9 cellular contexts compared by ENCODE assay signal in genomic region chr2:7692657-7693161, GRCh38.
A peak's percentile ranks its signal among the peaks of the same experiment; 100 is the strongest.
DNase-seq lines count a peak whose midpoint lies in the region; ATAC-seq and TF ChIP-seq lines count a peak whose summit lies in the region.
"Had no signal": no experiment of that assay in that cellular context is flagged by ENCODE, and none has a peak within 500 bp of the region (broad histone marks: within the 10 kb centered on the region; RNA-seq: fewer than 3 reads in every experiment).

No MANE protein-coding gene starts in this region.

- no peak overlapping the region for H3K4me3 Mint-ChIP-seq in T-cell
- H3K4me3 Mint-ChIP-seq in stimulated activated memory B cell treated with anti-CD40 and anti-IgM and Interleukin-4, amounts not matched to agents 10 μg/mL and 1 μg/mL and 100 μg/mL, for 72 hours, result no peak overlapping the region

- intact Hi-C loops in sciatic nerve (cut with DNase I), result no loop called here

- no peak for TF ChIP-seq CTCF in choroid plexus epithelial cell (conservative IDR thresholded peaks at IDR 0.05; ENCODE audit: low read depth, low read length)

- H3K9me3 Mint-ChIP-seq in T-cell, result no peaks in the 10 kb centered on the region
- H3K9me3 Mint-ChIP-seq in stimulated activated memory B cell treated with anti-CD40 and anti-IgM and Interleukin-4, amounts not matched to agents 10 μg/mL and 1 μg/mL and 100 μg/mL, for 72 hours, result no peaks in the 10 kb centered on the region

- CTCF ChIA-PET in T-cell (lab: Charles Lee), result no interaction called here

- H3K27me3 Mint-ChIP-seq in T-cell, result no peaks in the 10 kb centered on the region
- H3K27me3 Mint-ChIP-seq in stimulated activated memory B cell treated with anti-CD40 and anti-IgM and Interleukin-4, amounts not matched to agents 10 μg/mL and 1 μg/mL and 100 μg/mL, for 72 hours, result peaks cover 11% of the 10 kb centered on the region

- peak in 2 of 3 experiments; percentile 42 to 57 for DNase-seq in NCI-H1417 (lab: John Stamatoyannopoulos, UW)
- DNase-seq in NCI-H1417 treated with DMSO at 0.1 percent for 48 hours (lab: John Stamatoyannopoulos, UW), result no peak
- peak; percentile 24 for DNase-seq in NCI-H2171 (lab: John Stamatoyannopoulos, UW)
- peak; percentile 39 for DNase-seq in choroid plexus epithelial cell (ENCODE audit: low read depth)
- no peak for DNase-seq in sciatic nerve (ENCODE audit: low spot score)
- DNase-seq in UCSD-AML1 (lab: John Stamatoyannopoulos, UW; ENCODE audit: unreplicated experiment), result no peak
- no peak for DNase-seq in T-cell

- no peak overlapping the region for H3K27ac Mint-ChIP-seq in T-cell
- no peak overlapping the region for H3K27ac Mint-ChIP-seq in stimulated activated memory B cell treated with anti-CD40 and anti-IgM and Interleukin-4, amounts not matched to agents 10 μg/mL and 1 μg/mL and 100 μg/mL, for 72 hours

- no peak overlapping the region for H3K4me3 ChIP-seq in choroid plexus epithelial cell (ENCODE audit: low read depth, low read length)
- H3K4me3 ChIP-seq: adrenal gland had no signal

- peaks cover 15 to 26% (median 23%) of the 10 kb centered on the region in 3 donors for H3K4me1 Mint-ChIP-seq in T-cell
- no peaks in the 10 kb centered on the region for H3K4me1 Mint-ChIP-seq in stimulated activated memory B cell treated with anti-CD40 and anti-IgM and Interleukin-4, amounts not matched to agents 10 μg/mL and 1 μg/mL and 100 μg/mL, for 72 hours

- no peaks in the 10 kb centered on the region for H3K36me3 Mint-ChIP-seq in T-cell
- H3K36me3 Mint-ChIP-seq in stimulated activated memory B cell treated with anti-CD40 and anti-IgM and Interleukin-4, amounts not matched to agents 10 μg/mL and 1 μg/mL and 100 μg/mL, for 72 hours, result no peaks in the 10 kb centered on the region

- POLR2A ChIA-PET in T-cell (lab: Charles Lee), result no interaction called here

- peak; percentile 85 for ATAC-seq in sciatic nerve
- no peak for ATAC-seq in T-cell (replicated peaks in 1 of 4)
- ATAC-seq in stimulated activated memory B cell treated with anti-CD40 and anti-IgM and Interleukin-4, amounts not matched to agents 10 μg/mL and 1 μg/mL and 100 μg/mL, for 72 hours, result no peak

Comparison
In these comparisons a context has a peak if more than half of its experiments do, and no peak if none do; other contexts are left out.
1. DNase-seq: peak in NCI-H1417 (2 of 3), NCI-H2171 (single experiment) and choroid plexus epithelial cell (single experiment); none in NCI-H1417 treated with DMSO at 0.1 percent for 48 hours (single experiment), sciatic nerve (single experiment), UCSD-AML1 (single experiment) and T-cell (0 of 34).